Comparison of ENCODE assay signal across 1 cellular context in the genomic region with DNA sequence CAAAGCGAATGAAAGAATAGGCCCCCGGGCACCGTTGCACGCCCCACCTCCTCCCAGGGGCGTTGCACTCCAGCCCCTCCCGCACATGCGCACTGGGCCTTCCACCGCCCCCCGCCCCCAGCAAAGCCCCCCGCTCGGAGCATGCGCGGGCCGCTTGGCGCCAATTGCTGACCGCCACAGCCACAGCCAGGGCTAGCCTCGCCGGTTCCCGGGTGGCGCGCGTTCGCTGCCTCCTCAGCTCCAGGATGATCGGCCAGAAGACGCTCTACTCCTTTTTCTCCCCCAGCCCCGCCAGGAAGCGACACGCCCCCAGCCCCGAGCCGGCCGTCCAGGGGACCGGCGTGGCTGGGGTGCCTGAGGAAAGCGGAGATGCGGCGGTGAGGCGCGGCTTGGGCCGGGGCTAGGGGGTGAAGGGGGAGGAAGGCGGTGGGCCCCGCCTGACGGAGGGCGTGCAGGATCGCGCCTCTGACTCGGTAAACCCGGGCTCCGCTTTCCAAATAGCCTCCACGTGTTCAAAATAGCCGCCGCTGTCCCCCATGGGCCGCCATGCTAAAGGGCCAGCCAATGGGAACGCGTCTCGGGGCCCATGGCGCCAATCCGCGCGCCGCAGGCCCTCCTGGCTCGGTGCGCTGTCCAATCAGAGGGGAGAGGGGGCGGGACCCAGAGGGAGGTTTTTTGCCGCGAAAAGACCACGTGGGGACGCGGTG.
A peak's percentile ranks its signal among the peaks of the same experiment; 100 is the strongest.
TF ChIP-seq lines count a peak whose summit lies in the region.

A gene (plus strand): TSS at position 163 of the 707 bp plus-strand sequence. CDS start 83 bp downstream, at position 246.

TF ChIP-seq in H1, 55 proteins besides CTCF, POLR2A, EP300 and RAD21:
- TF ChIP-seq HDAC2 (IDR thresholded peaks at IDR 0.05; ENCODE audit: borderline replicate concordance in 1 of 2, low read depth in 2 of 2, low read length in 2 of 2) (peak in 1 of 2 experiments; percentile 67; a peak in 1 of 4 replicates), CEBPB (IDR thresholded peaks at IDR 0.05; ENCODE audit: low read depth, low read length) (no peak), CTBP2 (IDR thresholded peaks at IDR 0.05; ENCODE audit: borderline replicate concordance, insufficient read depth, insufficient read length, low read length) (no peak), SUZ12 (IDR thresholded peaks at IDR 0.05; ENCODE audit: low read length) (no peak), YY1 (IDR thresholded peaks at IDR 0.05; ENCODE audit: low read depth, low read length) (peak; percentile 86), BACH1 (IDR thresholded peaks at IDR 0.05; ENCODE audit: low read length) (no peak), TBP (IDR thresholded peaks at IDR 0.05; ENCODE audit: low read depth, low read length) (peak; percentile 46), FOSL1 (IDR thresholded peaks at IDR 0.05; ENCODE audit: insufficient read depth, low read depth, low read length) (no peak), NANOG (IDR thresholded peaks at IDR 0.05; ENCODE audit: insufficient read depth, low read depth, low read length, poor library complexity, severe bottlenecking) (no peak), CREB1 (IDR thresholded peaks at IDR 0.05) (0 out of 2 replicates have a peak, but pooled peaks have one; percentile 3), SP1 (IDR thresholded peaks at IDR 0.05; ENCODE audit: low read depth, low read length) (peak; percentile 96), CHD2 (IDR thresholded peaks at IDR 0.05; ENCODE audit: low read length) (peak; percentile 86), SP2 (IDR thresholded peaks at IDR 0.05; ENCODE audit: low read length) (peak; percentile 72), RBBP5 (IDR thresholded peaks at IDR 0.05; ENCODE audit: borderline replicate concordance, low read depth, low read length) (no peak; the same call in 1 of the 2 replicates), POLR2AphosphoS5 (IDR thresholded peaks at IDR 0.05; ENCODE audit: low read depth, low read length) (peak; percentile 91), KDM4A (IDR thresholded peaks at IDR 0.05; ENCODE audit: low read depth, low read length, severe bottlenecking) (peak; percentile 52), JUND (IDR thresholded peaks at IDR 0.05; ENCODE audit: low read length) (no peak), PHF8 (conservative IDR thresholded peaks at IDR 0.05; ENCODE audit: low read depth, low read length) (peak; percentile 81), NRF1 (IDR thresholded peaks at IDR 0.05; ENCODE audit: low read depth, low read length) (peak; percentile 90), TAF1 (IDR thresholded peaks at IDR 0.05; ENCODE audit: low read depth, low read length) (peak; percentile 87), SIN3A (conservative IDR thresholded peaks at IDR 0.05 in 1 of 2, IDR thresholded peaks at IDR 0.05 in 1 of 2; ENCODE audit: low read depth in 1 of 2, low read length in 2 of 2) (peak in 1 of 2 experiments; percentile 63; a peak in 1 of 4 replicates)
- TF ChIP-seq, protein P1, sequence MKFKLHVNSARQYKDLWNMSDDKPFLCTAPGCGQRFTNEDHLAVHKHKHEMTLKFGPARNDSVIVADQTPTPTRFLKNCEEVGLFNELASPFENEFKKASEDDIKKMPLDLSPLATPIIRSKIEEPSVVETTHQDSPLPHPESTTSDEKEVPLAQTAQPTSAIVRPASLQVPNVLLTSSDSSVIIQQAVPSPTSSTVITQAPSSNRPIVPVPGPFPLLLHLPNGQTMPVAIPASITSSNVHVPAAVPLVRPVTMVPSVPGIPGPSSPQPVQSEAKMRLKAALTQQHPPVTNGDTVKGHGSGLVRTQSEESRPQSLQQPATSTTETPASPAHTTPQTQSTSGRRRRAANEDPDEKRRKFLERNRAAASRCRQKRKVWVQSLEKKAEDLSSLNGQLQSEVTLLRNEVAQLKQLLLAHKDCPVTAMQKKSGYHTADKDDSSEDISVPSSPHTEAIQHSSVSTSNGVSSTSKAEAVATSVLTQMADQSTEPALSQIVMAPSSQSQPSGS (IDR thresholded peaks at IDR 0.05; ENCODE audit: low read length), result no peak
- TF ChIP-seq, protein P2, sequence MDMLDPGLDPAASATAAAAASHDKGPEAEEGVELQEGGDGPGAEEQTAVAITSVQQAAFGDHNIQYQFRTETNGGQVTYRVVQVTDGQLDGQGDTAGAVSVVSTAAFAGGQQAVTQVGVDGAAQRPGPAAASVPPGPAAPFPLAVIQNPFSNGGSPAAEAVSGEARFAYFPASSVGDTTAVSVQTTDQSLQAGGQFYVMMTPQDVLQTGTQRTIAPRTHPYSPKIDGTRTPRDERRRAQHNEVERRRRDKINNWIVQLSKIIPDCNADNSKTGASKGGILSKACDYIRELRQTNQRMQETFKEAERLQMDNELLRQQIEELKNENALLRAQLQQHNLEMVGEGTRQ (IDR thresholded peaks at IDR 0.05; ENCODE audit: low read length), result peak; percentile 66
- TF ChIP-seq, protein P3, sequence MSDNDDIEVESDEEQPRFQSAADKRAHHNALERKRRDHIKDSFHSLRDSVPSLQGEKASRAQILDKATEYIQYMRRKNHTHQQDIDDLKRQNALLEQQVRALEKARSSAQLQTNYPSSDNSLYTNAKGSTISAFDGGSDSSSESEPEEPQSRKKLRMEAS (IDR thresholded peaks at IDR 0.05), result peak; percentile 90
- TF ChIP-seq, protein P4, sequence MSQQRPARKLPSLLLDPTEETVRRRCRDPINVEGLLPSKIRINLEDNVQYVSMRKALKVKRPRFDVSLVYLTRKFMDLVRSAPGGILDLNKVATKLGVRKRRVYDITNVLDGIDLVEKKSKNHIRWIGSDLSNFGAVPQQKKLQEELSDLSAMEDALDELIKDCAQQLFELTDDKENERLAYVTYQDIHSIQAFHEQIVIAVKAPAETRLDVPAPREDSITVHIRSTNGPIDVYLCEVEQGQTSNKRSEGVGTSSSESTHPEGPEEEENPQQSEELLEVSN (IDR thresholded peaks at IDR 0.05), result peak; percentile 92
